Comparison of ENCODE assay signal across 18 cellular contexts in the genomic region with DNA sequence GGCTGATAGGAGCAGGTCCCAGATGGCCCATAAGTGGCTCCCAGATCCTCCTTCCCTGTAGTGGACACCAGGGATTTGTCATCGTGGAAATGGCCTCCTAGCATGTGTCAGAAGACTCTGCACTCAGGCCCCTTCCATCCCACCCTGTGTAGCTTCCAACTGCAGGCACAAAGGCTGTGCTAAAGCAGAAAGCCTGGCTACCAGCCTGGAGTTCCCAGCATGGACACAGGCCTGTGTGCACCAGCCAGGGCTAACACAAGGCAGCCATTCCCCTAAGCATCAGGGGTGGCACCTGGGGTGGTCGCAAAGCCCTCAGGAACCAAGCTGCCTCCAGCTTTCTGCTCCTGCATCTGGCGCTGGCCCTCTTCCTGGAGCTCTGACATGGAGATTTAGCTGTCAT. TPM values are rescaled to one million over a fixed set of nuclear protein-coding genes. Genes with fewer than 3 reads are reported as not detected.
DNase-seq lines count a peak whose midpoint lies in the region; ATAC-seq and TF ChIP-seq lines count a peak whose summit lies in the region.
"Had no signal": no experiment of that assay in that cellular context is flagged by ENCODE, and none has a peak within 500 bp of the region (broad histone marks: within the 10 kb centered on the region; RNA-seq: fewer than 3 reads in every experiment).

No MANE protein-coding gene starts in this region.

- H3K4me3 ChIP-seq in right cardiac atrium (ENCODE audit: low read length) (no peak overlapping the region), osteoblast (ENCODE audit: insufficient read depth, low read length) (no peak overlapping the region)
- H3K4me3 ChIP-seq: GM12878, GM23248 had no signal

- no peaks in the 10 kb centered on the region for H3K36me3 Mint-ChIP-seq in activated T-cell treated with anti-CD3 and anti-CD28 coated beads, Interleukin-2, amount 50 U/mL, for 24 hours (ENCODE audit: low read depth)
- H3K36me3 Mint-ChIP-seq: CD4-positive, alpha-beta memory T cell had no signal

- no peaks in the 10 kb centered on the region for H3K36me3 ChIP-seq in osteoblast (ENCODE audit: insufficient read depth, low read length)

- H3K4me1 ChIP-seq in right cardiac atrium (ENCODE audit: control insufficient read depth, insufficient read depth, low read length) (no peaks in the 10 kb centered on the region), osteoblast (ENCODE audit: insufficient read depth, low read length) (no peaks in the 10 kb centered on the region)

- H3K27me3 Mint-ChIP-seq in activated T-cell treated with anti-CD3 and anti-CD28 coated beads, Interleukin-2, amount 50 U/mL, for 24 hours = peaks cover 16% of the 10 kb centered on the region

- no peaks in the 10 kb centered on the region for H4K20me1 ChIP-seq in osteoblast (ENCODE audit: insufficient read depth, low read length)

- H3K27ac Mint-ChIP-seq in activated T-cell treated with anti-CD3 and anti-CD28 coated beads, Interleukin-2, amount 50 U/mL, for 24 hours = no peak overlapping the region
- H3K27ac Mint-ChIP-seq: CD4-positive, alpha-beta memory T cell had no signal

- peaks cover 3% of the 10 kb centered on the region for H3K4me1 Mint-ChIP-seq in activated T-cell treated with anti-CD3 and anti-CD28 coated beads, Interleukin-2, amount 50 U/mL, for 24 hours (ENCODE audit: low read depth)

- no peak overlapping the region for H2AFZ ChIP-seq in osteoblast (ENCODE audit: low read length)
- H2AFZ ChIP-seq: GM23248 had no signal

- H3K9me3 Mint-ChIP-seq in activated T-cell treated with anti-CD3 and anti-CD28 coated beads, Interleukin-2, amount 50 U/mL, for 24 hours = no peaks in the 10 kb centered on the region

- no peaks in the 10 kb centered on the region for H3K27me3 ChIP-seq in right cardiac atrium (ENCODE audit: control insufficient read depth, insufficient read depth)
- H3K27me3 ChIP-seq in osteoblast (ENCODE audit: insufficient read depth, low read length) = peaks cover 21% of the 10 kb centered on the region

- ATAC-seq in left cardiac atrium = no peak
- no peak for ATAC-seq in right cardiac atrium
- ATAC-seq in Right ventricle myocardium superior (ENCODE audit: poor library complexity) = no peak
- ATAC-seq: GM12878 had no signal

- H3K79me2 ChIP-seq in osteoblast (ENCODE audit: insufficient read depth, low read length) = no peaks in the 10 kb centered on the region

- no peaks in the 10 kb centered on the region for H3K9me3 ChIP-seq in right cardiac atrium (ENCODE audit: control insufficient read depth, low read length)
- no peaks in the 10 kb centered on the region for H3K9me3 ChIP-seq in osteoblast (ENCODE audit: low read depth, low read length)

- H3K27ac ChIP-seq in right cardiac atrium (ENCODE audit: low read length) = peak overlapping the region; percentile 61
- H3K27ac ChIP-seq in osteoblast (ENCODE audit: low read depth, low read length) = no peak overlapping the region
- H3K27ac ChIP-seq: GM23248 had no signal

- intact Hi-C loops in cardiac septum (cut with DNase I) = loop anchor here (10.0 kb wide), 2 partner anchors 145 to 195 kb away; no protein-coding TSS in a partner anchor
- intact Hi-C loops in left cardiac atrium (cut with DNase I) = no loop called here
- intact Hi-C loops in right cardiac atrium (cut with DNase I) = no loop called here
- intact Hi-C loops in Right ventricle myocardium superior (cut with DNase I) = no loop called here

- DNase-seq in cardiac septum (ENCODE audit: low spot score) (peak; percentile 69), left cardiac atrium (no peak), right cardiac atrium (no peak), Right ventricle myocardium superior (no peak), osteoblast (ENCODE audit: insufficient read length, low spot score, missing footprints) (peak; percentile 32), DMS 273 treated with DMSO at 0.1 percent for 48 hours (lab: John Stamatoyannopoulos, UW) (no peak)
- no peak for DNase-seq in activated T-cell treated with anti-CD3 and anti-CD28 coated beads, Interleukin-2, amount 50 U/mL, for 24 hours
- DNase-seq: C1 segment of cervical spinal cord; Calu3; CD4-positive, alpha-beta memory T cell; COR-L47; DMS153; DND-41; GDM1; GM23248; H7; HCEC 1CT had no signal

- TF ChIP-seq CTCF in osteoblast (IDR thresholded peaks at IDR 0.05; ENCODE audit: extremely low read depth, low read depth, low read length) = no peak

- H3K4me2 ChIP-seq in osteoblast (ENCODE audit: insufficient read depth, low read length) = no peak overlapping the region

- WGBS in right cardiac atrium = 62% methylated on average over 3 of the region's 3 CpGs

- H3K4me3 Mint-ChIP-seq in activated T-cell treated with anti-CD3 and anti-CD28 coated beads, Interleukin-2, amount 50 U/mL, for 24 hours = no peak overlapping the region
- H3K4me3 Mint-ChIP-seq: CD4-positive, alpha-beta memory T cell had no signal

RNA-seq across cellular contexts. Expression of a gene that starts 4.5 kb away (rescaled TPM):
- 149 TPM for total RNA-seq in cardiac septum
- 10 to 100 TPM; 75.8 to 98.7 TPM for total RNA-seq in left cardiac atrium
- 100 to 1,000 TPM in 2 of 4 donors, 10 to 100 TPM in 2; 79.7 to 134 (median 106) TPM for total RNA-seq in right cardiac atrium
- 105 TPM for polyA plus RNA-seq in right cardiac atrium
- total RNA-seq in Right ventricle myocardium superior = 87.2 TPM
- total RNA-seq in osteoblast = not detected in 2 replicates
- total RNA-seq: Calu3; CD4-positive, alpha-beta memory T cell had no signal
- polyA plus RNA-seq: CD4-positive, alpha-beta memory T cell had no signal

Comparison
In these comparisons a context has a peak if more than half of its experiments do, and no peak if none do; other contexts are left out.
1. DNase-seq: peak in cardiac septum (single experiment) and osteoblast (single experiment); none in left cardiac atrium (single experiment), right cardiac atrium (0 of 3), Right ventricle myocardium superior (single experiment), activated T-cell treated with anti-CD3 and anti-CD28 coated beads, Interleukin-2, amount 50 U/mL, for 24 hours (single experiment) and DMS 273 treated with DMSO at 0.1 percent for 48 hours (single experiment).
2. RNA of a gene that starts 4.5 kb away (total RNA-seq): 149 TPM in cardiac septum (single experiment), 79.7 to 134 TPM in right cardiac atrium, 75.8 to 98.7 TPM in left cardiac atrium and 87.2 TPM in Right ventricle myocardium superior (single experiment); not detected in osteoblast; every median in the first group is over 10 times any median in the second.